ENCODE assay signal across 1 cellular context in the genomic region with DNA sequence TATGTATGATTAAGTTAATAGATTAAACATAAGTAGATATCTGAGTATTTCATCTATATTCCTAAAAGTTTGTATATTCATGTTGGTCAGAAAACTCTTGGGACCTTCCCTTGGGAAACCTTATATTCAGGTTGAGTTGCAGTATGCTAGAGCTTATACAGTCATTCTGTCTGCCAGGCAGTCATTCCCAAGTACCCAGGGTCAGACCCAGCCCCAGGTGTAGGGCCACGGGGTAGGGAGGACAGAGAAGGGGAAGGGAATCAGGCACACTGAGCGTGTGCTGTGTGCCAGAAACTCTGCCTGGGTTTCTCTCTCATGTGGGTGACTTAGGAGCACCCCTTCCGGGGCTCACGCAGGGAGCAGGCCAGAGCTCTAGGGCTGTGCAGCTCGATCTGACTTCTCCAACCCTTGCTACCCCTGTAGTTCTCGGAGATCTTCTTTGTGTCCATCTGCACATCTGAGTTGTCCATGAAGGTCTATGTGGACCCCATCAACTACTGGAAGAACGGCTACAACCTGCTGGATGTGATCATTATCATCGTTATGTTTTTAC.
TF ChIP-seq lines count a peak whose summit lies in the region.

No MANE protein-coding gene starts in this region.

TF ChIP-seq in K562, 482 proteins besides CTCF, POLR2A, EP300 and RAD21:
- no peak for TF ChIP-seq TAF1 (IDR thresholded peaks at IDR 0.05; ENCODE audit: control insufficient read depth, extremely low read depth, insufficient read depth, low read length, severe bottlenecking)
- no peak for TF ChIP-seq PHTF2 (CRISPR knock-in tag; IDR thresholded peaks at IDR 0.05)
- no peak for TF ChIP-seq ZNF764 (CRISPR knock-in tag; IDR thresholded peaks at IDR 0.05; ENCODE audit: low read depth)
- no peak for TF ChIP-seq CCNT2 (IDR thresholded peaks at IDR 0.05; ENCODE audit: borderline replicate concordance, extremely low read depth, insufficient read length, low read depth, low read length)
- TF ChIP-seq ARID1B (IDR thresholded peaks at IDR 0.05): no peak
- TF ChIP-seq ZNF347 (CRISPR knock-in tag; IDR thresholded peaks at IDR 0.05; ENCODE audit: low read depth): no peak
- no peak for TF ChIP-seq HNRNPLL (IDR thresholded peaks at IDR 0.05; ENCODE audit: low read depth, low read length, poor library complexity, severe bottlenecking)
- TF ChIP-seq ZNF124 (CRISPR knock-in tag; IDR thresholded peaks at IDR 0.05): no peak
- no peak for TF ChIP-seq ATF1 (CRISPR knock-in tag; IDR thresholded peaks at IDR 0.05)
- TF ChIP-seq ATF1 (tag; IDR thresholded peaks at IDR 0.05): no peak
- no peak for TF ChIP-seq IFI16 (CRISPR knock-in tag; IDR thresholded peaks at IDR 0.05)
- TF ChIP-seq HSF4 (CRISPR knock-in tag; IDR thresholded peaks at IDR 0.05; ENCODE audit: borderline replicate concordance): no peak
- no peak for TF ChIP-seq CEBPB (tag; IDR thresholded peaks at IDR 0.05)
- TF ChIP-seq, protein P1, sequence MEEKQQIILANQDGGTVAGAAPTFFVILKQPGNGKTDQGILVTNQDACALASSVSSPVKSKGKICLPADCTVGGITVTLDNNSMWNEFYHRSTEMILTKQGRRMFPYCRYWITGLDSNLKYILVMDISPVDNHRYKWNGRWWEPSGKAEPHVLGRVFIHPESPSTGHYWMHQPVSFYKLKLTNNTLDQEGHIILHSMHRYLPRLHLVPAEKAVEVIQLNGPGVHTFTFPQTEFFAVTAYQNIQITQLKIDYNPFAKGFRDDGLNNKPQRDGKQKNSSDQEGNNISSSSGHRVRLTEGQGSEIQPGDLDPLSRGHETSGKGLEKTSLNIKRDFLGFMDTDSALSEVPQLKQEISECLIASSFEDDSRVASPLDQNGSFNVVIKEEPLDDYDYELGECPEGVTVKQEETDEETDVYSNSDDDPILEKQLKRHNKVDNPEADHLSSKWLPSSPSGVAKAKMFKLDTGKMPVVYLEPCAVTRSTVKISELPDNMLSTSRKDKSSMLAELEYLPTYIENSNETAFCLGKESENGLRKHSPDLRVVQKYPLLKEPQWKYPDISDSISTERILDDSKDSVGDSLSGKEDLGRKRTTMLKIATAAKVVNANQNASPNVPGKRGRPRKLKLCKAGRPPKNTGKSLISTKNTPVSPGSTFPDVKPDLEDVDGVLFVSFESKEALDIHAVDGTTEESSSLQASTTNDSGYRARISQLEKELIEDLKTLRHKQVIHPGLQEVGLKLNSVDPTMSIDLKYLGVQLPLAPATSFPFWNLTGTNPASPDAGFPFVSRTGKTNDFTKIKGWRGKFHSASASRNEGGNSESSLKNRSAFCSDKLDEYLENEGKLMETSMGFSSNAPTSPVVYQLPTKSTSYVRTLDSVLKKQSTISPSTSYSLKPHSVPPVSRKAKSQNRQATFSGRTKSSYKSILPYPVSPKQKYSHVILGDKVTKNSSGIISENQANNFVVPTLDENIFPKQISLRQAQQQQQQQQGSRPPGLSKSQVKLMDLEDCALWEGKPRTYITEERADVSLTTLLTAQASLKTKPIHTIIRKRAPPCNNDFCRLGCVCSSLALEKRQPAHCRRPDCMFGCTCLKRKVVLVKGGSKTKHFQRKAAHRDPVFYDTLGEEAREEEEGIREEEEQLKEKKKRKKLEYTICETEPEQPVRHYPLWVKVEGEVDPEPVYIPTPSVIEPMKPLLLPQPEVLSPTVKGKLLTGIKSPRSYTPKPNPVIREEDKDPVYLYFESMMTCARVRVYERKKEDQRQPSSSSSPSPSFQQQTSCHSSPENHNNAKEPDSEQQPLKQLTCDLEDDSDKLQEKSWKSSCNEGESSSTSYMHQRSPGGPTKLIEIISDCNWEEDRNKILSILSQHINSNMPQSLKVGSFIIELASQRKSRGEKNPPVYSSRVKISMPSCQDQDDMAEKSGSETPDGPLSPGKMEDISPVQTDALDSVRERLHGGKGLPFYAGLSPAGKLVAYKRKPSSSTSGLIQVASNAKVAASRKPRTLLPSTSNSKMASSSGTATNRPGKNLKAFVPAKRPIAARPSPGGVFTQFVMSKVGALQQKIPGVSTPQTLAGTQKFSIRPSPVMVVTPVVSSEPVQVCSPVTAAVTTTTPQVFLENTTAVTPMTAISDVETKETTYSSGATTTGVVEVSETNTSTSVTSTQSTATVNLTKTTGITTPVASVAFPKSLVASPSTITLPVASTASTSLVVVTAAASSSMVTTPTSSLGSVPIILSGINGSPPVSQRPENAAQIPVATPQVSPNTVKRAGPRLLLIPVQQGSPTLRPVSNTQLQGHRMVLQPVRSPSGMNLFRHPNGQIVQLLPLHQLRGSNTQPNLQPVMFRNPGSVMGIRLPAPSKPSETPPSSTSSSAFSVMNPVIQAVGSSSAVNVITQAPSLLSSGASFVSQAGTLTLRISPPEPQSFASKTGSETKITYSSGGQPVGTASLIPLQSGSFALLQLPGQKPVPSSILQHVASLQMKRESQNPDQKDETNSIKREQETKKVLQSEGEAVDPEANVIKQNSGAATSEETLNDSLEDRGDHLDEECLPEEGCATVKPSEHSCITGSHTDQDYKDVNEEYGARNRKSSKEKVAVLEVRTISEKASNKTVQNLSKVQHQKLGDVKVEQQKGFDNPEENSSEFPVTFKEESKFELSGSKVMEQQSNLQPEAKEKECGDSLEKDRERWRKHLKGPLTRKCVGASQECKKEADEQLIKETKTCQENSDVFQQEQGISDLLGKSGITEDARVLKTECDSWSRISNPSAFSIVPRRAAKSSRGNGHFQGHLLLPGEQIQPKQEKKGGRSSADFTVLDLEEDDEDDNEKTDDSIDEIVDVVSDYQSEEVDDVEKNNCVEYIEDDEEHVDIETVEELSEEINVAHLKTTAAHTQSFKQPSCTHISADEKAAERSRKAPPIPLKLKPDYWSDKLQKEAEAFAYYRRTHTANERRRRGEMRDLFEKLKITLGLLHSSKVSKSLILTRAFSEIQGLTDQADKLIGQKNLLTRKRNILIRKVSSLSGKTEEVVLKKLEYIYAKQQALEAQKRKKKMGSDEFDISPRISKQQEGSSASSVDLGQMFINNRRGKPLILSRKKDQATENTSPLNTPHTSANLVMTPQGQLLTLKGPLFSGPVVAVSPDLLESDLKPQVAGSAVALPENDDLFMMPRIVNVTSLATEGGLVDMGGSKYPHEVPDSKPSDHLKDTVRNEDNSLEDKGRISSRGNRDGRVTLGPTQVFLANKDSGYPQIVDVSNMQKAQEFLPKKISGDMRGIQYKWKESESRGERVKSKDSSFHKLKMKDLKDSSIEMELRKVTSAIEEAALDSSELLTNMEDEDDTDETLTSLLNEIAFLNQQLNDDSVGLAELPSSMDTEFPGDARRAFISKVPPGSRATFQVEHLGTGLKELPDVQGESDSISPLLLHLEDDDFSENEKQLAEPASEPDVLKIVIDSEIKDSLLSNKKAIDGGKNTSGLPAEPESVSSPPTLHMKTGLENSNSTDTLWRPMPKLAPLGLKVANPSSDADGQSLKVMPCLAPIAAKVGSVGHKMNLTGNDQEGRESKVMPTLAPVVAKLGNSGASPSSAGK (IDR thresholded peaks at IDR 0.05): no peak
- no peak for TF ChIP-seq HDAC1 (IDR thresholded peaks at IDR 0.05)
- TF ChIP-seq SMARCE1 (IDR thresholded peaks at IDR 0.05): no peak
